ENCODE assay signal across 10 cellular contexts in the genomic region with DNA sequence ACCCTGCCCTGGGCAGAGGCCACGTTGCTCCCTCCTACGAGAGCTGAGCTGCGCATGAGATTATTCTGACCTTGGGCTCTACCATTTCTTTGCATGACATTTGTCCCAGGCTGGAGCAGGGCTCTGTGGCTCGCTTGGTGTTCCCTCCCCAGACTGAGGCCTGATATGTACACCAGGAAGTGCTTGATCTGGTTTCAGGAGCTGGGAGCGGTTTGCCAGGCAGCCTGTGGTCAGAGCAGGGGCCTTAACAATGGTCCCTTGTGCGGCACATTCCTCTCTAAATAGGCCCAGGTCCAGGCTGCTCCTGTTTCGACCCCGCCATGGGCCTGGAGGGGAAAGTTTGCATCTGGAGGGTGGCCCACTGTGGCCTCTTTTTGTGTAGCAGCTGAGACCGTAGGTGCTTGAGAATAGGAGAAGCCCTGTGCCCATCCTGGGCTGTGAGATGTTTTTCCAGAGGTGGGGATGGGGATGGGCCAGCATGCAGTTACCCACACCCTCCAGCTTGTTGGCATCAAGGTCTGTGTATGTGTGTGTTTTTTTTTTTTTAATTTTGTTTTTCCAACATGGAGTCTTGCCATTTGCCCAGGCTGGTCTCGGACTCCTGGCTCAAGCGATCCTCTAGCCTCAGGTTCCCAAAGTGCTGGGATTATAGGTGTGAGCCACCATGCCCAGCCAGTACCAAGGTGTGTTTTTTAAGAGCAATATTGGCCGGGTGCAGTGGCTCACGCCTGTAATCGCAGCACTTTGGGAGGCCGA.
DNase-seq lines count a peak whose midpoint lies in the region; ATAC-seq and TF ChIP-seq lines count a peak whose summit lies in the region.
"Had no signal": no experiment of that assay in that cellular context is flagged by ENCODE, and none has a peak within 500 bp of the region (broad histone marks: within the 10 kb centered on the region; RNA-seq: fewer than 3 reads in every experiment).

No MANE protein-coding gene starts in this region.

- H3K27me3 ChIP-seq in right atrium auricular region (no peaks in the 10 kb centered on the region), sigmoid colon (no peaks in the 10 kb centered on the region)

- intact Hi-C loops in sigmoid colon (cut with DNase I) = no loop called here

- no peak for ATAC-seq in T-cell (replicated peaks in 1 of 4)
- ATAC-seq in HG02763 (IDR thresholded peaks at IDR 0.05; ENCODE audit: unreplicated experiment) = no peak

- H3K27me3 Mint-ChIP-seq in T-cell (no peaks in the 10 kb centered on the region), immature natural killer cell (ENCODE audit: low read depth in 3 of 3) (peaks cover 0 to 1% (median 0%) of the 10 kb centered on the region in 3 donors)
- H3K27me3 Mint-ChIP-seq: activated B cell treated with CpG ODN at 0.5 μM for 24 hours had no signal

- POLR2A ChIA-PET in T-cell (lab: Charles Lee) = no interaction called here

- no peaks in the 10 kb centered on the region for H3K9me3 Mint-ChIP-seq in T-cell
- H3K9me3 Mint-ChIP-seq in immature natural killer cell = no peaks in the 10 kb centered on the region
- H3K9me3 Mint-ChIP-seq: activated B cell treated with CpG ODN at 0.5 μM for 24 hours had no signal

- H3K9me3 ChIP-seq in right atrium auricular region (no peaks in the 10 kb centered on the region), sigmoid colon (no peaks in the 10 kb centered on the region)

- H3K36me3 Mint-ChIP-seq in T-cell = peaks cover 8% of the 10 kb centered on the region
- peaks cover 0 to 4% (median 3%) of the 10 kb centered on the region in 3 donors for H3K36me3 Mint-ChIP-seq in immature natural killer cell

- CTCF ChIA-PET in T-cell (lab: Charles Lee) = no interaction called here

- TF ChIP-seq CTCF in right atrium auricular region (IDR thresholded peaks at IDR 0.05) = no peak
- no peak for TF ChIP-seq CTCF in sigmoid colon (IDR thresholded peaks at IDR 0.05)

- no peak overlapping the region for H3K4me3 ChIP-seq in right atrium auricular region
- H3K4me3 ChIP-seq in sigmoid colon = no peak overlapping the region

- peak overlapping the region; percentile 74 to 84 for H3K27ac Mint-ChIP-seq in T-cell
- H3K27ac Mint-ChIP-seq in immature natural killer cell = peak overlapping the region in 3 of 6 donors; percentile 55 to 72 (median 62)
- H3K27ac Mint-ChIP-seq: activated B cell treated with CpG ODN at 0.5 μM for 24 hours had no signal

- 50 to 70% methylated on average over 15 of the region's 15 CpGs for WGBS in sigmoid colon, 2 donors

- H3K4me1 Mint-ChIP-seq in T-cell (peaks cover 87 to 89% (median 89%) of the 10 kb centered on the region in 3 donors), immature natural killer cell (peaks cover 78 to 84% of the 10 kb centered on the region in 2 donors)

- DNase-seq in Daoy (ENCODE audit: low read depth) (peak; percentile 84), T-cell (no peak), right atrium auricular region (ENCODE audit: low spot score) (no peak), sigmoid colon (no peak), erythroblast (lab: John Stamatoyannopoulos, UW) (no peak), immature natural killer cell (no peak), SW 1271 (lab: John Stamatoyannopoulos, UW) (no peak)
- DNase-seq: activated B cell treated with CpG ODN at 0.5 μM for 24 hours, NCI-H1048 had no signal

- no peak for TF ChIP-seq POLR2A in sigmoid colon (IDR thresholded peaks at IDR 0.05)
- TF ChIP-seq POLR2A in erythroblast (IDR thresholded peaks at IDR 0.05; ENCODE audit: low read length) = no peak

- H3K4me3 Mint-ChIP-seq in T-cell (no peak overlapping the region), immature natural killer cell (no peak overlapping the region)
- H3K4me3 Mint-ChIP-seq: activated B cell treated with CpG ODN at 0.5 μM for 24 hours had no signal

- H3K4me1 ChIP-seq in right atrium auricular region (peaks cover 0 to 63% of the 10 kb centered on the region in 2 donors), sigmoid colon (peaks cover 0 to 92% (median 84%) of the 10 kb centered on the region in 4 donors)

- H3K36me3 ChIP-seq in right atrium auricular region (no peaks in the 10 kb centered on the region), sigmoid colon (no peaks in the 10 kb centered on the region)

- H3K27ac ChIP-seq in right atrium auricular region (peak overlapping the region; percentile 26 to 41), sigmoid colon (peak overlapping the region; percentile 95 to 99 (median 99))

- no peak for TF ChIP-seq EP300 in sigmoid colon (IDR thresholded peaks at IDR 0.05)
